In genomic region chr11:122195790-122196189, GRCh38 we compare ENCODE assay signal across 2 cellular contexts.
TF ChIP-seq lines count a peak whose summit lies in the region.

No MANE protein-coding gene starts in this region.

TF ChIP-seq in SK-N-SH, 30 proteins besides CTCF, POLR2A, EP300 and RAD21 (continued from another document):
- TF ChIP-seq, protein P1, sequence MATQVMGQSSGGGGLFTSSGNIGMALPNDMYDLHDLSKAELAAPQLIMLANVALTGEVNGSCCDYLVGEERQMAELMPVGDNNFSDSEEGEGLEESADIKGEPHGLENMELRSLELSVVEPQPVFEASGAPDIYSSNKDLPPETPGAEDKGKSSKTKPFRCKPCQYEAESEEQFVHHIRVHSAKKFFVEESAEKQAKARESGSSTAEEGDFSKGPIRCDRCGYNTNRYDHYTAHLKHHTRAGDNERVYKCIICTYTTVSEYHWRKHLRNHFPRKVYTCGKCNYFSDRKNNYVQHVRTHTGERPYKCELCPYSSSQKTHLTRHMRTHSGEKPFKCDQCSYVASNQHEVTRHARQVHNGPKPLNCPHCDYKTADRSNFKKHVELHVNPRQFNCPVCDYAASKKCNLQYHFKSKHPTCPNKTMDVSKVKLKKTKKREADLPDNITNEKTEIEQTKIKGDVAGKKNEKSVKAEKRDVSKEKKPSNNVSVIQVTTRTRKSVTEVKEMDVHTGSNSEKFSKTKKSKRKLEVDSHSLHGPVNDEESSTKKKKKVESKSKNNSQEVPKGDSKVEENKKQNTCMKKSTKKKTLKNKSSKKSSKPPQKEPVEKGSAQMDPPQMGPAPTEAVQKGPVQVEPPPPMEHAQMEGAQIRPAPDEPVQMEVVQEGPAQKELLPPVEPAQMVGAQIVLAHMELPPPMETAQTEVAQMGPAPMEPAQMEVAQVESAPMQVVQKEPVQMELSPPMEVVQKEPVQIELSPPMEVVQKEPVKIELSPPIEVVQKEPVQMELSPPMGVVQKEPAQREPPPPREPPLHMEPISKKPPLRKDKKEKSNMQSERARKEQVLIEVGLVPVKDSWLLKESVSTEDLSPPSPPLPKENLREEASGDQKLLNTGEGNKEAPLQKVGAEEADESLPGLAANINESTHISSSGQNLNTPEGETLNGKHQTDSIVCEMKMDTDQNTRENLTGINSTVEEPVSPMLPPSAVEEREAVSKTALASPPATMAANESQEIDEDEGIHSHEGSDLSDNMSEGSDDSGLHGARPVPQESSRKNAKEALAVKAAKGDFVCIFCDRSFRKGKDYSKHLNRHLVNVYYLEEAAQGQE (IDR thresholded peaks at IDR 0.05; ENCODE audit: low read depth, low read length), result no peak
- no peak for TF ChIP-seq ELF1 (IDR thresholded peaks at IDR 0.05)
- no peak for TF ChIP-seq FOXJ3 (CRISPR knock-in tag; IDR thresholded peaks at IDR 0.05)
- no peak for TF ChIP-seq FOSL2 (IDR thresholded peaks at IDR 0.05; ENCODE audit: borderline replicate concordance, low read depth)
- no peak for TF ChIP-seq MXI1 (IDR thresholded peaks at IDR 0.05; ENCODE audit: low read depth, low read length)
- no peak for TF ChIP-seq USF2 (IDR thresholded peaks at IDR 0.05; ENCODE audit: borderline replicate concordance, low read depth, low read length)
- no peak for TF ChIP-seq IRF3 (IDR thresholded peaks at IDR 0.05; ENCODE audit: low read depth, low read length)
- TF ChIP-seq CHD2 (IDR thresholded peaks at IDR 0.05; ENCODE audit: low read length, partially characterized antibody), result no peak
- no peak for TF ChIP-seq NFIC (IDR thresholded peaks at IDR 0.05; ENCODE audit: borderline replicate concordance)

TF ChIP-seq in SK-N-SH treated with all-trans-retinoic acid at 6 μM for 48 hours, 23 proteins besides CTCF, POLR2A, EP300 and RAD21 (continued from another document):
- no peak for TF ChIP-seq CREB5 (CRISPR knock-in tag; IDR thresholded peaks at IDR 0.05; ENCODE audit: low read depth)
- TF ChIP-seq ZNF565 (CRISPR knock-in tag; conservative IDR thresholded peaks at IDR 0.05; ENCODE audit: low read depth), result no peak
- TF ChIP-seq OSR1 (CRISPR knock-in tag; IDR thresholded peaks at IDR 0.05), result no peak
- TF ChIP-seq RARB (CRISPR knock-in tag; IDR thresholded peaks at IDR 0.05), result no peak
- TF ChIP-seq, protein P2, sequence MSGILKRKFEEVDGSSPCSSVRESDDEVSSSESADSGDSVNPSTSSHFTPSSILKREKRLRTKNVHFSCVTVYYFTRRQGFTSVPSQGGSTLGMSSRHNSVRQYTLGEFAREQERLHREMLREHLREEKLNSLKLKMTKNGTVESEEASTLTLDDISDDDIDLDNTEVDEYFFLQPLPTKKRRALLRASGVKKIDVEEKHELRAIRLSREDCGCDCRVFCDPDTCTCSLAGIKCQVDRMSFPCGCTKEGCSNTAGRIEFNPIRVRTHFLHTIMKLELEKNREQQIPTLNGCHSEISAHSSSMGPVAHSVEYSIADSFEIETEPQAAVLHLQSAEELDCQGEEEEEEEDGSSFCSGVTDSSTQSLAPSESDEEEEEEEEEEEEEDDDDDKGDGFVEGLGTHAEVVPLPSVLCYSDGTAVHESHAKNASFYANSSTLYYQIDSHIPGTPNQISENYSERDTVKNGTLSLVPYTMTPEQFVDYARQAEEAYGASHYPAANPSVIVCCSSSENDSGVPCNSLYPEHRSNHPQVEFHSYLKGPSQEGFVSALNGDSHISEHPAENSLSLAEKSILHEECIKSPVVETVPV (CRISPR knock-in tag; IDR thresholded peaks at IDR 0.05), result no peak
TF ChIP-seq in SK-N-SH treated with all-trans-retinoic acid at 6 μM for 48 hours: peak in this region for 0.
